ENCODE assay signal across 16 cellular contexts in genomic region chr21:14531927-14532326, GRCh38. TPM values are rescaled to one million over a fixed set of nuclear protein-coding genes. Genes with fewer than 3 reads are reported as not detected.
DNase-seq lines count a peak whose midpoint lies in the region; ATAC-seq and TF ChIP-seq lines count a peak whose summit lies in the region.
"Had no signal": no experiment of that assay in that cellular context is flagged by ENCODE, and none has a peak within 500 bp of the region (broad histone marks: within the 10 kb centered on the region; RNA-seq: fewer than 3 reads in every experiment).

No MANE protein-coding gene starts in this region.

- H3K4me3 ChIP-seq in OCI-LY1 (ENCODE audit: low read depth, low read length, poor library complexity, severe bottlenecking), result no peak overlapping the region
- H3K4me3 ChIP-seq: gastrocnemius medialis had no signal

- no peak overlapping the region for H3K4me2 ChIP-seq in OCI-LY1 (ENCODE audit: low read length)

- peak overlapping the region; percentile 98 for H3K27ac Mint-ChIP-seq in activated naive CD4-positive, alpha-beta T cell treated with anti-CD3 and anti-CD28 coated beads, Interleukin-2, amount 50 U/mL, for 24 hours
- peak overlapping the region; percentile 99 for H3K27ac Mint-ChIP-seq in central memory CD8-positive, alpha-beta T cell (ENCODE audit: low read depth)

- no peak overlapping the region for H3K9ac ChIP-seq in OCI-LY1 (ENCODE audit: low read length)

- no peaks in the 10 kb centered on the region for H3K27me3 Mint-ChIP-seq in activated naive CD4-positive, alpha-beta T cell treated with anti-CD3 and anti-CD28 coated beads, Interleukin-2, amount 50 U/mL, for 24 hours
- H3K27me3 Mint-ChIP-seq in central memory CD8-positive, alpha-beta T cell, result no peaks in the 10 kb centered on the region

- peaks cover 22% of the 10 kb centered on the region for H3K9me3 Mint-ChIP-seq in activated naive CD4-positive, alpha-beta T cell treated with anti-CD3 and anti-CD28 coated beads, Interleukin-2, amount 50 U/mL, for 24 hours
- peaks cover under 1% of the 10 kb centered on the region for H3K9me3 Mint-ChIP-seq in central memory CD8-positive, alpha-beta T cell

- H3K9me3 ChIP-seq in OCI-LY1 (ENCODE audit: low read length), result peaks cover 6% of the 10 kb centered on the region; the same call in 1 of the 2 replicates
- H3K9me3 ChIP-seq: gastrocnemius medialis had no signal

- peak overlapping the region; percentile 47 for H3K27ac ChIP-seq in OCI-LY1 (ENCODE audit: low read depth, low read length, poor library complexity, severe bottlenecking)
- H3K27ac ChIP-seq: gastrocnemius medialis, RWPE1 had no signal

- H3K36me3 Mint-ChIP-seq in activated naive CD4-positive, alpha-beta T cell treated with anti-CD3 and anti-CD28 coated beads, Interleukin-2, amount 50 U/mL, for 24 hours, result peaks cover 46% of the 10 kb centered on the region
- H3K36me3 Mint-ChIP-seq in central memory CD8-positive, alpha-beta T cell (ENCODE audit: insufficient read depth), result peaks cover 18% of the 10 kb centered on the region

- H4K20me1 ChIP-seq in OCI-LY1 (ENCODE audit: insufficient read depth, low read length), result no peaks in the 10 kb centered on the region

- no peaks in the 10 kb centered on the region for H3K36me3 ChIP-seq in OCI-LY1 (ENCODE audit: insufficient read depth, low read length)
- H3K36me3 ChIP-seq: gastrocnemius medialis had no signal

- H3K27me3 ChIP-seq in OCI-LY1 (ENCODE audit: insufficient read depth, low read length), result no peaks in the 10 kb centered on the region
- H3K27me3 ChIP-seq: gastrocnemius medialis had no signal

- no peak for DNase-seq in activated naive CD4-positive, alpha-beta T cell (lab: John Stamatoyannopoulos, UW)
- DNase-seq in central memory CD8-positive, alpha-beta T cell (ENCODE audit: low spot score in 2 of 2), result no peak
- DNase-seq in stimulated activated naive CD8-positive, alpha-beta T cell treated with anti-CD3 and anti-CD28 coated beads, Interleukin-15, Interleukin-2, amounts not matched to agents 100 U/mL and 50 U/mL, for 24 hours, result peak; percentile 43
- no peak for DNase-seq in mesenteric fat pad (ENCODE audit: low spot score)
- no peak for DNase-seq in NCI-H2171 (lab: John Stamatoyannopoulos, UW)
- DNase-seq: activated CD4-positive, alpha-beta T cell treated with anti-CD3 and anti-CD28 coated beads for 4 hours; cerebellar nuclear complex; gastrocnemius medialis; Kasumi-1; NCI-H2029; NCI-H748 treated with DMSO at 0.1 percent for 48 hours had no signal

- peaks cover 80% of the 10 kb centered on the region for H3K4me1 Mint-ChIP-seq in activated naive CD4-positive, alpha-beta T cell treated with anti-CD3 and anti-CD28 coated beads, Interleukin-2, amount 50 U/mL, for 24 hours
- peaks cover 62% of the 10 kb centered on the region for H3K4me1 Mint-ChIP-seq in central memory CD8-positive, alpha-beta T cell

- ATAC-seq in central memory CD8-positive, alpha-beta T cell (replicated peaks; ENCODE audit: extremely low read depth, poor library complexity, severe bottlenecking), result no peak
- ATAC-seq in stimulated activated naive CD8-positive, alpha-beta T cell treated with anti-CD3 and anti-CD28 coated beads, Interleukin-15, Interleukin-2, amounts not matched to agents 100 U/mL and 50 U/mL, for 24 hours, result peak; percentile 33
- ATAC-seq in GM18870 (IDR thresholded peaks at IDR 0.05; ENCODE audit: unreplicated experiment), result no peak
- ATAC-seq: gastrocnemius medialis had no signal

- no peak for TF ChIP-seq CTCF in OCI-LY1 (IDR thresholded peaks at IDR 0.05; ENCODE audit: low read length)

- peaks cover 53% of the 10 kb centered on the region for H3K4me1 ChIP-seq in OCI-LY1 (ENCODE audit: insufficient read depth, low read length, severe bottlenecking)
- H3K4me1 ChIP-seq: gastrocnemius medialis had no signal

- H3F3A ChIP-seq in OCI-LY1 (ENCODE audit: insufficient read depth, low read length), result no peaks in the 10 kb centered on the region

- H3K79me2 ChIP-seq in OCI-LY1 (ENCODE audit: insufficient read depth, low read length), result peaks cover 8% of the 10 kb centered on the region

- no peak overlapping the region for H2AFZ ChIP-seq in OCI-LY1 (ENCODE audit: low read length)

- H3K4me3 Mint-ChIP-seq in activated naive CD4-positive, alpha-beta T cell treated with anti-CD3 and anti-CD28 coated beads, Interleukin-2, amount 50 U/mL, for 24 hours, result peak overlapping the region; percentile 74
- H3K4me3 Mint-ChIP-seq in central memory CD8-positive, alpha-beta T cell, result peak overlapping the region; percentile 24

- H3K9me2 ChIP-seq in OCI-LY1 (ENCODE audit: low read depth, low read length), result no peaks in the 10 kb centered on the region

RNA-seq across cellular contexts. Expression of gene SAMSN1, which starts 14.2 kb away (rescaled TPM):
- 42.4 TPM for total RNA-seq in mesenteric fat pad
- total RNA-seq: osteocyte had no signal
